In the genomic region with DNA sequence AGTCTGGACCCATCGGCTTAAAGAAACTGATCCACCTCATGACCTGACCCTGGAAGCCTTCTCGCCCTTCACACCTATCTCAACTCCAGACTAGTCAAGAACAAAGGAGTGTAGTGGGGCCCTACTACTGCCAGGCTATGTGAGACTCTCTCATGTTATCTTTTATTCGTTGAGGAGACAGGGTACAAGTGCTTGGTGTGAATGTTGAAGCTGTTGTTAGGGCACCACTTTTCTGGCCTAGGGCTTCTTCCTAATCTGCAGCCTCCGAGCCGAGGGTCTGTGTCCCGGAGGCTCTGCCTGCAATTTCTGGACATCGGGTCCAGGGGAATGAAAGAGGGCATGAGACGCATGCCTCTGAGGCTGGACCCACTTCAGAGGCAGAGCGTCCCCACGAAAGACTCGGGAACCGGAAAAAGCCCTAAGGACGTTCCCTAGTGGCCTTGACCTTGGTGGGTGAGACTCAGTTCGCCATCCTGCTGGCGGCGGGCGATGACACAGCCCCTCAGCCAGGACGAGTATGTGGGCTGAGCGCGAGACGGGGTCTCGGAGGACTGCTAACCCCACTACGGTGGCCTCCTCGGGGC, we compare ENCODE assay signal across 8 cellular contexts. TPM values are rescaled to one million over a fixed set of nuclear protein-coding genes. Genes with fewer than 3 reads are reported as not detected.
DNase-seq lines count a peak whose midpoint lies in the region; ATAC-seq and TF ChIP-seq lines count a peak whose summit lies in the region.

No MANE protein-coding gene starts in this region.

- H3K36me3 Mint-ChIP-seq in CD4-positive, alpha-beta memory T cell = peaks cover 0 to 8% of the 10 kb centered on the region in 2 donors

- peaks cover 22% of the 10 kb centered on the region for H3K4me1 ChIP-seq in CD4-positive, alpha-beta memory T cell (ENCODE audit: insufficient read depth, low read length)
- peaks cover 19% of the 10 kb centered on the region for H3K4me1 ChIP-seq in lower lobe of right lung
- H3K4me1 ChIP-seq in vagina = peaks cover 29% of the 10 kb centered on the region

- DNase-seq in CD4-positive, alpha-beta memory T cell = no peak
- DNase-seq in astrocyte of the spinal cord (ENCODE audit: low read depth, low spot score) (no peak), lower lobe of right lung (no peak), vagina (ENCODE audit: extremely low spot score in 2 of 2) (no peak), islet precursor cell (no peak), NCI-H2107 treated with DMSO at 0.1 percent for 48 hours (lab: John Stamatoyannopoulos, UW; ENCODE audit: unreplicated experiment) (no peak)

- H3K27ac Mint-ChIP-seq in CD4-positive, alpha-beta memory T cell = peak overlapping the region; percentile 39 to 87 (median 84)

- CTCF ChIA-PET in CD4-positive, alpha-beta memory T cell (lab: Charles Lee; ENCODE audit: partially characterized antibody) = interaction anchor here (0.6 to 1.5 kb wide), 4 partner anchors 11 to 84 kb away, joined by 3 to 7 read pairs (median 3); partner anchors contain the start of gene CAMTA1

- TF ChIP-seq CTCF in astrocyte of the spinal cord (IDR thresholded peaks at IDR 0.05; ENCODE audit: low read depth, low read length) = no peak
- TF ChIP-seq CTCF in lower lobe of right lung (IDR thresholded peaks at IDR 0.05) = no peak
- no peak for TF ChIP-seq CTCF in vagina (IDR thresholded peaks at IDR 0.05)

- no peaks in the 10 kb centered on the region for H3K27me3 ChIP-seq in CD4-positive, alpha-beta memory T cell (ENCODE audit: insufficient read depth, low read length)
- H3K27me3 ChIP-seq in lower lobe of right lung (ENCODE audit: low read depth) (no peaks in the 10 kb centered on the region), vagina (no peaks in the 10 kb centered on the region)

- ATAC-seq in HG03342 (IDR thresholded peaks at IDR 0.05; ENCODE audit: unreplicated experiment) = peak; percentile 5
- no peak for ATAC-seq in lower lobe of right lung
- ATAC-seq in GM19463 (IDR thresholded peaks at IDR 0.05; ENCODE audit: unreplicated experiment) = no peak

- peak overlapping the region; percentile 61 to 81 for H3K4me3 ChIP-seq in CD4-positive, alpha-beta memory T cell (ENCODE audit: low read length in 2 of 2)
- H3K4me3 ChIP-seq in astrocyte of the spinal cord (ENCODE audit: low read depth, low read length) (peak overlapping the region; percentile 98), lower lobe of right lung (peak overlapping the region; percentile 100), vagina (peak overlapping the region; percentile 90 to 99)

- no peaks in the 10 kb centered on the region for H3K27me3 Mint-ChIP-seq in CD4-positive, alpha-beta memory T cell

- no peaks in the 10 kb centered on the region for H3K36me3 ChIP-seq in CD4-positive, alpha-beta memory T cell (ENCODE audit: insufficient read depth, low read length)
- H3K36me3 ChIP-seq in lower lobe of right lung (no peaks in the 10 kb centered on the region), vagina (no peaks in the 10 kb centered on the region)

- H3K4me1 Mint-ChIP-seq in CD4-positive, alpha-beta memory T cell = peaks cover 17 to 31% (median 27%) of the 10 kb centered on the region in 4 donors

- POLR2A ChIA-PET in CD4-positive, alpha-beta memory T cell (lab: Charles Lee; ENCODE audit: partially characterized antibody) = interaction anchor here (0.6 to 1.5 kb wide), 8 partner anchors 16 to 458 kb away, joined by 3 to 5 read pairs (median 4); partner anchors contain the start of genes KLHL21 and NOL9

- TF ChIP-seq POLR2A in vagina (IDR thresholded peaks at IDR 0.05) = no peak

- in situ Hi-C loops in astrocyte of the spinal cord (cut with HindIII; ENCODE audit: low sequenced_read_pairs) = no loop called here

- H3K9me3 ChIP-seq in CD4-positive, alpha-beta memory T cell (ENCODE audit: control insufficient read depth in 1 of 2, low read length in 2 of 2) = no peaks in the 10 kb centered on the region
- H3K9me3 ChIP-seq in lower lobe of right lung (no peaks in the 10 kb centered on the region), vagina (no peaks in the 10 kb centered on the region)

- intact Hi-C loops in CD4-positive, alpha-beta memory T cell (cut with micrococcal nuclease) = loop anchor here (1.0 to 5.0 kb wide), 3 partner anchors 84 to 1071 kb away; partner anchors contain the start of genes CAMTA1, NOL9, TAS1R1 and VAMP3
- intact Hi-C loops in lower lobe of right lung (cut with DNase I) (no loop called here), vagina (cut with DNase I) (no loop called here)

- peaks cover 0 to 1% (median 0%) of the 10 kb centered on the region in 8 donors for H3K9me3 Mint-ChIP-seq in CD4-positive, alpha-beta memory T cell

- peak overlapping the region; percentile 81 to 87 (median 83) for H3K4me3 Mint-ChIP-seq in CD4-positive, alpha-beta memory T cell

- H3K27ac ChIP-seq in CD4-positive, alpha-beta memory T cell (ENCODE audit: low read depth, low read length) = peak overlapping the region; percentile 84
- H3K27ac ChIP-seq in lower lobe of right lung = peak overlapping the region; percentile 88
- peak overlapping the region; percentile 79 for H3K27ac ChIP-seq in vagina

RNA-seq across cellular contexts. Expression of gene DNAJC11, which starts 0.7 kb away (rescaled TPM):
- 10 to 100 TPM; 40.5 to 41.6 TPM for total RNA-seq in CD4-positive, alpha-beta memory T cell
- 10 to 100 TPM; 10.5 to 22.9 TPM for polyA plus RNA-seq in CD4-positive, alpha-beta memory T cell
- total RNA-seq in lower lobe of right lung (36.4 TPM), vagina (29.2 TPM)
